Comparison of ENCODE assay signal across 8 cellular contexts in the genomic region with DNA sequence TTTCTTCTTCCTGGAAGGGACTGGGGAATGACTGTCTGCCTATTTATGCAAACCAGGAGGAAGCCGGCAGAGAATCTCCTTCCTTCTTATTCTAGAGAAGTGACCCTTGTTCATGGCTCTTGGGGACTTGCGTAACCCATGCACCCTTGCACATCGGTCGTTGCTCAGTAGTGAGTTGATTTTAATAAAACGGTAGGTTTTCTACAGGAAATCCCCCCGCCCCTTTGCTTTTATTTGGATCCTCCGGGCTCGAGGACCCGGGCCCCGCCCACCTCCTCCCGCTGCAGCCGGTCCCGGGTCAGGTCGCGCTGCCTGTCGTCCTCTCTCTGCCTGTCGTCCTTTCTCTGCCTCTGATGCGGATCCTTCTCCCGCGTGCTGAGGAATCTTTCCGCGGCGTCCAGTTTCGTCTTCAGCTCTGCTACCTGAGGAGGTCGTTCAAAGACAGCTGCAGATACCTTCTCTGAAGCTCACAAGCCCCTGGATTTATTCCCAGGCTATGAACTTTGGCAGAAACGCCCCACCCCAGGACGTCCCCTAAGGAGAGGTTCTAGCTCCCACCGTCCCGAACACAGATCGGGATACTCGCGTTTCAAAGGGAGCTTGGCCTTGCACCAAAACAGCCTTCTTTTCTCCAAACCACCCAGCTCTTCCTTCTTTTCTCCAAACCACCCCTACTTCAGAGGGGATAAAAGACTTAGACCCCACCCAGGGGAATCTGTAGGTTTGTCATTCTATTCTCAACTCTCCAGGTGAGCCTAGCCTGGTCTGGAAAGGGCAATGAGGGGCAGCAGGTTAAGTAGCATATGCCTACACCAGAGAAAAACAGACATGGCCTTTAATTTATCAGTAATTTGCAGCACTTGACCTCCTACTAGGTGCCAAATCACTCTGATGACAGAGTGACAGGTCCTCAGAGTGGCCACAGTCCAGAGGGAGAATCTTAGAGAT. TPM values are rescaled to one million over a fixed set of nuclear protein-coding genes. Genes with fewer than 3 reads are reported as not detected.
DNase-seq lines count a peak whose midpoint lies in the region; ATAC-seq and TF ChIP-seq lines count a peak whose summit lies in the region.

No MANE protein-coding gene starts in this region.

- H3K27ac ChIP-seq in SJSA1 (no peak overlapping the region), brain microvascular endothelial cell (no peak overlapping the region), spleen (peak overlapping the region in 4 of 8 donors; percentile 44 to 63 (median 57))

- no peak for TF ChIP-seq POLR2A in spleen (IDR thresholded peaks at IDR 0.05)

- 4 to 22% (median 7%) methylated on average over 31 to 32 of the region's 32 CpGs for WGBS in spleen, 5 donors

- H3K27me3 ChIP-seq in GM06990 (replicated peaks; ENCODE audit: control insufficient read depth, insufficient read depth, low read length) (no peaks in the 10 kb centered on the region), SJSA1 (replicated peaks) (no peaks in the 10 kb centered on the region), brain microvascular endothelial cell (replicated peaks) (no peaks in the 10 kb centered on the region), spleen (replicated peaks in 1 of 7) (peaks cover 0 to 10% (median 0%) of the 10 kb centered on the region in 7 donors)

- no peak overlapping the region for H3K4me3 ChIP-seq in GM06990 (replicated peaks; ENCODE audit: low read depth, low read length)
- peak overlapping the region; percentile 35 for H3K4me3 ChIP-seq in SJSA1
- peak overlapping the region; percentile 52 for H3K4me3 ChIP-seq in brain microvascular endothelial cell (ENCODE audit: low read depth, low read length)
- peak overlapping the region; percentile 20 to 70 (median 38) for H3K4me3 ChIP-seq in spleen

- intact Hi-C loops in spleen (cut with DNase I; ENCODE audit: low total_unique reads): no loop called here

- no peak for ATAC-seq in HG03439 (IDR thresholded peaks at IDR 0.05; ENCODE audit: unreplicated experiment)

- TF ChIP-seq CTCF in GM06990 (IDR thresholded peaks at IDR 0.05; ENCODE audit: insufficient read depth, low read length, poor library complexity, severe bottlenecking): no peak
- TF ChIP-seq CTCF in brain microvascular endothelial cell (IDR thresholded peaks at IDR 0.05; ENCODE audit: low read depth, low read length, missing control alignments): no peak
- TF ChIP-seq CTCF in spleen (IDR thresholded peaks at IDR 0.05 in 8 of 11, conservative IDR thresholded peaks at IDR 0.05 in 3 of 11): no peak

- peaks cover 5% of the 10 kb centered on the region for H3K4me1 ChIP-seq in SJSA1 (replicated peaks)
- peaks cover 5 to 49% (median 37%) of the 10 kb centered on the region in 6 donors for H3K4me1 ChIP-seq in spleen

- in situ Hi-C loops in brain microvascular endothelial cell (cut with HindIII; ENCODE audit: low pct_ligation_motif_present, low sequenced_read_pairs): no loop called here

- peak; percentile 10 for DNase-seq in GM06990 (ENCODE audit: extremely low read depth, insufficient read length)
- DNase-seq in SJSA1 (ENCODE audit: low read depth in 1 of 2, low spot score in 2 of 2): peak; percentile 32 to 43
- no peak for DNase-seq in brain microvascular endothelial cell
- DNase-seq in islet precursor cell: peak; percentile 85
- DNase-seq in spleen: peak; percentile 81
- DNase-seq in NCI-H2029 (lab: John Stamatoyannopoulos, UW): no peak
- no peak for DNase-seq in GF-D8 (lab: John Stamatoyannopoulos, UW)

- H3K9me3 ChIP-seq in SJSA1 (replicated peaks): no peaks in the 10 kb centered on the region
- no peaks in the 10 kb centered on the region for H3K9me3 ChIP-seq in spleen

- no peaks in the 10 kb centered on the region for H3K36me3 ChIP-seq in GM06990 (ENCODE audit: control insufficient read depth, insufficient read depth, low read length)
- H3K36me3 ChIP-seq in SJSA1: no peaks in the 10 kb centered on the region
- no peaks in the 10 kb centered on the region for H3K36me3 ChIP-seq in brain microvascular endothelial cell (replicated peaks)
- H3K36me3 ChIP-seq in spleen: no peaks in the 10 kb centered on the region

RNA-seq across cellular contexts. Expression of a gene that starts 7.0 kb away (rescaled TPM):
- 0.47 TPM in 1 of 2 replicates, not detected in the other for total RNA-seq in SJSA1 (2014; rRNA removed; shearing (Covaris generic))
- total RNA-seq in spleen: 1 to 10 TPM in 6 of 7 donors, under 1 TPM in 1; 0.79 to 3.8 (median 1.7) TPM
- polyA plus RNA-seq in spleen: under 1 TPM; 0.24 to 0.35 (median 0.26) TPM

Comparison
In these comparisons a context has a peak if more than half of its experiments do, and no peak if none do; other contexts are left out.
1. DNase-seq: peak in GM06990 (single experiment), SJSA1 (2 of 2), islet precursor cell (single experiment) and spleen (single experiment); none in brain microvascular endothelial cell (single experiment), NCI-H2029 (single experiment) and GF-D8 (single experiment).